1 cellular context compared by ENCODE assay signal in genomic region chr7:132576723-132577089, GRCh38.
TF ChIP-seq lines count a peak whose summit lies in the region.

No MANE protein-coding gene starts in this region.

TF ChIP-seq in WTC11, 78 proteins besides CTCF, POLR2A, EP300 and RAD21 (continued from another document):
- no peak for TF ChIP-seq E2F4 (CRISPR knock-in tag; IDR thresholded peaks at IDR 0.05; ENCODE audit: borderline replicate concordance, low read depth)
